In genomic region chr17:74763565-74764387, GRCh38 we compare ENCODE assay signal across 15 cellular contexts. TPM values are rescaled to one million over a fixed set of nuclear protein-coding genes. Genes with fewer than 3 reads are reported as not detected.
A peak's percentile ranks its signal among the peaks of the same experiment; 100 is the strongest.
DNase-seq lines count a peak whose midpoint lies in the region; ATAC-seq, FAIRE-seq and TF ChIP-seq lines count a peak whose summit lies in the region.
"Had no signal": no experiment of that assay in that cellular context is flagged by ENCODE, and none has a peak within 500 bp of the region (broad histone marks: within the 10 kb centered on the region; RNA-seq: fewer than 3 reads in every experiment).

No MANE protein-coding gene starts in this region.

- H3K9me3 Mint-ChIP-seq in neural crest cell = no peaks in the 10 kb centered on the region

- H3K36me3 ChIP-seq in IMR-90 (ENCODE audit: control insufficient read depth, insufficient read depth, low read length) (no peaks in the 10 kb centered on the region), H1 (ENCODE audit: control insufficient read depth in 2 of 4, insufficient read depth in 4 of 4, low read length in 3 of 4) (peaks cover 0 to 10% (median under 1%) of the 10 kb centered on the region in 4 experiments; a peak in 4 of 8 replicates), gastrocnemius medialis (no peaks in the 10 kb centered on the region)

- H3K27ac ChIP-seq in A549 (peak overlapping the region; percentile 54 to 79), IMR-90 (ENCODE audit: insufficient read depth, low read length) (no peak overlapping the region), H1 (ENCODE audit: low read depth, low read length) (no peak overlapping the region; the same call in 1 of the 2 replicates), gastrocnemius medialis (no peak overlapping the region)
- H3K27ac ChIP-seq: epithelial cell of prostate had no signal

- FAIRE-seq in A549 (lab: Jason Lieb, UNC) = no peak
- FAIRE-seq in H1 (lab: Jason Lieb, UNC) = no peak
- FAIRE-seq: astrocyte, HTR-8/SVneo had no signal

- intact Hi-C loops in IMR-90 (cut with micrococcal nuclease) (no loop called here), gastrocnemius medialis (cut with DNase I; ENCODE audit: low total_unique reads) (no loop called here)

- peaks cover 3% of the 10 kb centered on the region for H3K36me3 Mint-ChIP-seq in neural crest cell (ENCODE audit: low read depth)

- TF ChIP-seq POLR2A in A549 (IDR thresholded peaks at IDR 0.05; ENCODE audit: low read length) = no peak
- no peak for TF ChIP-seq POLR2A in IMR-90 (IDR thresholded peaks at IDR 0.05; ENCODE audit: low read depth, low read length)
- TF ChIP-seq POLR2A in H1 (IDR thresholded peaks at IDR 0.05; ENCODE audit: control extremely low read depth in 1 of 2, low read depth in 2 of 2, low read length in 2 of 2) = no peak
- no peak for TF ChIP-seq POLR2A in gastrocnemius medialis (IDR thresholded peaks at IDR 0.05)

- H3K4me2 ChIP-seq in A549 (peak overlapping the region; percentile 66), IMR-90 (ENCODE audit: low read depth, low read length) (no peak overlapping the region), H1 (ENCODE audit: insufficient read depth in 1 of 2, low read depth in 2 of 2, low read length in 2 of 2) (peak overlapping the region; percentile 2 to 9; a peak in 1 of 4 replicates)

- no peak overlapping the region for H2BK20ac ChIP-seq in IMR-90 (ENCODE audit: low read depth, low read length)
- H2BK20ac ChIP-seq in H1 (ENCODE audit: low read length) = no peak overlapping the region

- H4K20me1 ChIP-seq in IMR-90 (ENCODE audit: insufficient read depth, low read length) (peaks cover 4% of the 10 kb centered on the region; the same call in 1 of the 2 replicates), H1 (replicated peaks in 1 of 2; ENCODE audit: control insufficient read depth in 1 of 2, insufficient read depth in 2 of 2, low read length in 2 of 2) (peaks cover 2 to 16% of the 10 kb centered on the region in 2 experiments)

- H3K56ac ChIP-seq in IMR-90 (ENCODE audit: extremely low read depth, insufficient read depth, low read length) (no peak overlapping the region), H1 (replicated peaks; ENCODE audit: insufficient read length, low read depth, low read length) (no peak overlapping the region)

- peaks cover 9% of the 10 kb centered on the region; the same call in 1 of the 2 replicates for H3K9me1 ChIP-seq in IMR-90 (ENCODE audit: insufficient read depth, low read length)

- H3K27me3 ChIP-seq in IMR-90 (ENCODE audit: control insufficient read depth, insufficient read depth, low read length) (no peaks in the 10 kb centered on the region), H1 (replicated peaks in 1 of 4; ENCODE audit: control insufficient read depth in 3 of 4, extremely low read depth in 1 of 4, insufficient read depth in 3 of 4, low read length in 3 of 4) (no peaks in the 10 kb centered on the region), gastrocnemius medialis (no peaks in the 10 kb centered on the region)

- dilution Hi-C loops in IMR-90 (cut with HindIII; ENCODE audit: low sequenced_read_pairs, unreplicated experiment) = no loop called here

- H2BK15ac ChIP-seq in IMR-90 (ENCODE audit: low read depth, low read length) (no peak overlapping the region), H1 (ENCODE audit: low read length) (peak overlapping the region; percentile 2; the same call in 1 of the 2 replicates)

- H2BK120ac ChIP-seq in IMR-90 (ENCODE audit: low read depth, low read length) = no peak overlapping the region
- no peak overlapping the region for H2BK120ac ChIP-seq in H1 (replicated peaks; ENCODE audit: low read depth, low read length)

- H2BK5ac ChIP-seq in IMR-90 (ENCODE audit: low read depth, low read length, poor library complexity, severe bottlenecking) (no peak overlapping the region), H1 (ENCODE audit: low read depth, low read length) (no peak overlapping the region)

- no peak overlapping the region for H2BK12ac ChIP-seq in H1 (ENCODE audit: low read depth, low read length)

- H3K9me3 ChIP-seq in A549 = no peaks in the 10 kb centered on the region
- no peaks in the 10 kb centered on the region for H3K9me3 ChIP-seq in IMR-90 (ENCODE audit: control insufficient read depth, insufficient read depth, low read length)
- H3K9me3 ChIP-seq in H1 (ENCODE audit: insufficient read depth in 2 of 2, low read depth in 1 of 2, low read length in 1 of 2) = no peaks in the 10 kb centered on the region
- H3K9me3 ChIP-seq in gastrocnemius medialis = no peaks in the 10 kb centered on the region

- H2AK9ac ChIP-seq in IMR-90 (replicated peaks; ENCODE audit: low read depth, low read length, poor library complexity) = peak overlapping the region; percentile 44

- no peak for TF ChIP-seq RAD21 in A549 (conservative IDR thresholded peaks at IDR 0.05 in 1 of 2, IDR thresholded peaks at IDR 0.05 in 1 of 2)
- no peak for TF ChIP-seq RAD21 in IMR-90 (IDR thresholded peaks at IDR 0.05; ENCODE audit: low read length)
- no peak for TF ChIP-seq RAD21 in H1 (IDR thresholded peaks at IDR 0.05 in 1 of 2, conservative IDR thresholded peaks at IDR 0.05 in 1 of 2; ENCODE audit: low read depth in 2 of 2, low read length in 2 of 2)

- CTCF ChIA-PET in A549 (lab: Yijun Ruan, JAX) (interaction anchor here (1.2 to 53.6 kb wide), 8 partner anchors 6 to 106 kb away, joined by 3 to 1302 read pairs (median 8); partner anchors contain the start of genes FDXR, GRIN2C, NAT9 and NHERF1), IMR-90 (lab: Yijun Ruan, JAX) (no interaction called here), H1 (lab: Charles Lee; ENCODE audit: partially characterized antibody) (interaction anchor here (0.6 to 15.7 kb wide), 10 partner anchors 7 to 106 kb away, joined by 3 to 231 read pairs (median 6); partner anchors contain the start of genes NAT9 and RAB37)

- peak overlapping the region; percentile 67 for H3K27ac Mint-ChIP-seq in neural crest cell (ENCODE audit: unreplicated experiment)

- ATAC-seq in A549 (peak; percentile 27 to 73), IMR-90 (ENCODE audit: low read depth) (no peak), gastrocnemius medialis (no peak)
- ATAC-seq: Right ventricle myocardium inferior had no signal

- H4K91ac ChIP-seq in IMR-90 (ENCODE audit: insufficient read depth, low read depth, low read length) (no peak overlapping the region), H1 (replicated peaks; ENCODE audit: insufficient read length, low read length) (no peak overlapping the region)

- TF ChIP-seq EP300 in A549 (IDR thresholded peaks at IDR 0.05) (no peak), H1 (IDR thresholded peaks at IDR 0.05; ENCODE audit: borderline replicate concordance in 1 of 2, low read depth in 2 of 2, low read length in 2 of 2) (no peak)

- H3K18ac ChIP-seq in IMR-90 (ENCODE audit: low read depth, low read length) (no peak overlapping the region), H1 (ENCODE audit: extremely low read depth, low read length) (no peak overlapping the region; the same call in 1 of the 2 replicates)

- no TSS peak for BruUV-seq in IMR-90 (replicated peaks; lab: Mats Ljungman, UMichigan)

- peak overlapping the region; percentile 72 for H3K4me3 Mint-ChIP-seq in neural crest cell

- DNase-seq in A549 (ENCODE audit: low read depth in 1 of 2, low spot score in 1 of 2) (peak in 1 of 2 experiments; percentile 70), IMR-90 (no peak), H1 (ENCODE audit: low read depth in 1 of 2, low spot score in 2 of 2) (no peak), neural crest cell (ENCODE audit: low read depth, low spot score) (peak; percentile 65), foreskin fibroblast (no peak), gastrocnemius medialis (no peak), NCI-H1092 treated with DMSO at 0.1 percent for 48 hours (lab: John Stamatoyannopoulos, UW) (no peak)
- DNase-seq in activated CD4-positive, CD25-positive, alpha-beta regulatory T cell (lab: John Stamatoyannopoulos, UW) = no peak
- DNase-seq: GOT3; NCI-H1417 treated with DMSO at 0.1 percent for 48 hours; stimulated activated CD4-positive, alpha-beta T cell treated with anti-CD3 and anti-CD28 coated beads, Interleukin-12 subunit alpha, Interleukin-12 subunit beta, amount 100 ng/mL, for 4 hours had no signal

- H3K4me1 Mint-ChIP-seq in neural crest cell = peaks cover 62% of the 10 kb centered on the region

- H3K4ac ChIP-seq in IMR-90 (ENCODE audit: low read depth, low read length) (no peak overlapping the region), H1 (replicated peaks; ENCODE audit: insufficient read length, low read depth, low read length) (no peak overlapping the region)

- POLR2A ChIA-PET in A549 (lab: Yijun Ruan, JAX) (interaction anchor here (1.3 kb wide), 1 partner anchor 13 kb away, joined by 5 read pairs; the partner anchor contains the start of gene NAT9), IMR-90 (lab: Charles Lee; ENCODE audit: unreplicated experiment) (no interaction called here), H1 (lab: Charles Lee; ENCODE audit: partially characterized antibody) (interaction anchor here (1.1 to 6.5 kb wide), 6 partner anchors 10 to 18 kb away, joined by 3 to 70 read pairs (median 6); a partner anchor contains a TSS)

- no peak overlapping the region for H3K4me3 ChIP-seq in A549
- no peak overlapping the region for H3K4me3 ChIP-seq in IMR-90 (ENCODE audit: insufficient read depth, low read depth, low read length)
- H3K4me3 ChIP-seq in H1 (ENCODE audit: extremely low read depth in 1 of 4, insufficient read depth in 2 of 4, low read depth in 3 of 4, low read length in 4 of 4) = no peak overlapping the region
- H3K4me3 ChIP-seq in foreskin fibroblast (ENCODE audit: low read depth in 1 of 2, low read length in 2 of 2) = no peak overlapping the region
- no peak overlapping the region for H3K4me3 ChIP-seq in gastrocnemius medialis

- TF ChIP-seq CTCF in A549 (IDR thresholded peaks at IDR 0.05) (no peak), IMR-90 (conservative IDR thresholded peaks at IDR 0.05; ENCODE audit: low read depth, low read length) (no peak), H1 (IDR thresholded peaks at IDR 0.05; ENCODE audit: control extremely low read depth in 1 of 3, insufficient read depth in 1 of 3, low read depth in 1 of 3, low read length in 3 of 3) (no peak), neural crest cell (conservative IDR thresholded peaks at IDR 0.05) (no peak), foreskin fibroblast (IDR thresholded peaks at IDR 0.05; ENCODE audit: low read depth, low read length) (no peak), gastrocnemius medialis (IDR thresholded peaks at IDR 0.05 in 4 of 5, conservative IDR thresholded peaks at IDR 0.05 in 1 of 5) (no peak)

- peaks cover 0 to 4% of the 10 kb centered on the region in 2 experiments; a peak in 1 of 4 replicates for H3K79me1 ChIP-seq in IMR-90 (ENCODE audit: low read depth in 1 of 2, low read length in 2 of 2)
- peaks cover 16% of the 10 kb centered on the region for H3K79me1 ChIP-seq in H1 (ENCODE audit: low read depth, low read length)

- peaks cover 67% of the 10 kb centered on the region for H3K4me1 ChIP-seq in A549
- H3K4me1 ChIP-seq in IMR-90 (ENCODE audit: control insufficient read depth, insufficient read depth, low read length) = peaks cover 30% of the 10 kb centered on the region
- H3K4me1 ChIP-seq in H1 (replicated peaks in 1 of 4; ENCODE audit: control insufficient read depth in 3 of 4, insufficient read depth in 4 of 4, low read length in 3 of 4) = peaks cover 10 to 54% (median 38%) of the 10 kb centered on the region in 4 experiments
- H3K4me1 ChIP-seq in gastrocnemius medialis = peaks cover 13 to 20% of the 10 kb centered on the region in 2 donors

- no peak overlapping the region for H4K5ac ChIP-seq in IMR-90 (ENCODE audit: low read depth, low read length)
- peak overlapping the region; percentile 59 for H4K5ac ChIP-seq in H1 (ENCODE audit: insufficient read length, low read depth, low read length)

- H3K14ac ChIP-seq in IMR-90 (replicated peaks; ENCODE audit: low read depth, low read length) = no peak overlapping the region
- no peak overlapping the region for H3K14ac ChIP-seq in H1 (ENCODE audit: insufficient read length)

- no peaks in the 10 kb centered on the region for H3K23me2 ChIP-seq in H1 (ENCODE audit: low read depth, low read length)

- no peaks in the 10 kb centered on the region for H3K27me3 Mint-ChIP-seq in neural crest cell (ENCODE audit: low read depth)

- H3K9ac ChIP-seq in IMR-90 (ENCODE audit: low read depth, low read length) (no peak overlapping the region), H1 (replicated peaks in 1 of 4; ENCODE audit: extremely low read depth in 1 of 4, low read depth in 3 of 4, low read length in 3 of 4) (no peak overlapping the region)

- in situ Hi-C loops in IMR-90 (cut with MboI; ENCODE audit: low sequenced_read_pairs) (no loop called here), gastrocnemius medialis (cut with MboI; ENCODE audit: low sequenced_read_pairs in 4 of 4) (no loop called here)

- no peak overlapping the region for H4K8ac ChIP-seq in IMR-90 (ENCODE audit: low read depth in 2 of 2, low read length in 2 of 2)
- no peak overlapping the region; the same call in 1 of the 2 replicates for H4K8ac ChIP-seq in H1 (ENCODE audit: extremely low read depth, insufficient read depth, low read length)

- H2AK5ac ChIP-seq in IMR-90 (ENCODE audit: low read depth, low read length) = no peak overlapping the region
- H2AK5ac ChIP-seq in H1 (ENCODE audit: low read depth, low read length) = no peak overlapping the region

- no peak overlapping the region for H3K23ac ChIP-seq in IMR-90 (ENCODE audit: low read depth, low read length)
- H3K23ac ChIP-seq in H1 (ENCODE audit: insufficient read length) = no peak overlapping the region

- H2AFZ ChIP-seq in IMR-90 (replicated peaks; ENCODE audit: low read length, poor library complexity) = peak overlapping the region; percentile 3
- H2AFZ ChIP-seq in H1 (ENCODE audit: low read length) = no peak overlapping the region

- peaks cover 0 to 25% of the 10 kb centered on the region in 2 experiments; a peak in 1 of 4 replicates for H3K79me2 ChIP-seq in H1 (ENCODE audit: control insufficient read depth in 1 of 2, insufficient read depth in 2 of 2, low read length in 2 of 2)

- 59% methylated on average over 10 of the region's 16 CpGs for WGBS in A549 (ENCODE audit: missing lambda C conversion rate)
- WGBS in IMR-90 (ENCODE audit: extremely low coverage in 2 of 2, insufficient read length in 1 of 2), 2 experiments = no CpG with 5 or more reads among the region's 16 CpGs
- WGBS in H1 (ENCODE audit: extremely low coverage in 1 of 2, insufficient coverage in 1 of 2, insufficient read length in 1 of 2, insufficient replicate concordance in 2 of 2, low coverage in 1 of 2, low lambda C conversion rate in 2 of 2, missing lambda C conversion rate in 1 of 2), 2 experiments = 76% methylated on average over 13 of the region's 16 CpGs; no CpG with 5 or more reads in 1 of the 2 experiments

RNA-seq across cellular contexts. Expression of gene NAT9, which starts 12.4 kb away (rescaled TPM):
- polyA plus RNA-seq in A549 (2011; rRNA removed) (42.9 and 43.4 TPM in 2 replicates), A549 (2017; fragmentation: RNase III; extraction: RNeasy Plus Mini Kit Qiagen cat#74134 plus additional on column Dnase treatment) (63.7 to 74.3 TPM (median 71.4 TPM) in 3 replicates), IMR-90 (2012; rRNA removed) (60.7 and 62.0 TPM in 2 replicates), H1 (2011; rRNA removed) (32.3 and 42.4 TPM in 2 replicates)
- polyA plus RNA-seq in A549 (2012; cell fraction: cytosol; rRNA removed) = 46.5 and 51.1 TPM in 2 replicates
- 195 and 238 TPM in 2 replicates for polyA plus RNA-seq in A549 (2012; cell fraction: nucleus; rRNA removed)
- 48.7 and 56.5 TPM in 2 replicates for polyA minus RNA-seq in A549 (2011; rRNA and poly(A)+ RNA removed)
- total RNA-seq in IMR-90 (2012; rRNA removed) (25.8 and 48.9 TPM in 2 replicates), neural crest cell (66.9 and 67.7 TPM in 2 replicates), gastrocnemius medialis (10 to 100 TPM in 3 of 4 donors, 1 to 10 TPM in 1; 7.7 to 27.4 (median 14.5) TPM)
- 37.4 and 41.6 TPM in 2 replicates for polyA plus RNA-seq in IMR-90 (2012; cell fraction: cytosol; rRNA removed)
- 399 and 532 TPM in 2 replicates for polyA plus RNA-seq in IMR-90 (2012; cell fraction: nucleus; rRNA removed; ENCODE audit: low replicate concordance)
- 40.6 and 42.7 TPM in 2 replicates for total RNA-seq in H1 (2021; fragmentation: NEBNext Ultra II Directional; extraction: Animal tissue kit (Norgen Biotek cat#: 25700))
- 67.6 TPM for polyA plus RNA-seq in H1 (2011; cell fraction: cytosol; rRNA removed)
- 198 TPM for polyA plus RNA-seq in H1 (2011; cell fraction: nucleus; rRNA removed)
- polyA plus RNA-seq in H1 (2012, experiment 1 of 2) = 49.1 to 72.7 TPM (median 58.9 TPM) in 4 replicates
- polyA plus RNA-seq in H1 (2012, experiment 2 of 2) = 32.4 TPM
- 28.5 TPM for polyA plus RNA-seq in H1 (2013, experiment 1 of 2)
- 24.6 TPM for polyA plus RNA-seq in H1 (2013, experiment 2 of 2)
- polyA minus RNA-seq in H1 (2011; rRNA and poly(A)+ RNA removed) = 39.6 and 41.7 TPM in 2 replicates
- polyA minus RNA-seq in H1 (2011; cell fraction: cytosol; rRNA and poly(A)+ RNA removed) = 18.8 TPM
- polyA minus RNA-seq in H1 (2011; cell fraction: nucleus; rRNA and poly(A)+ RNA removed) = 50.9 TPM

RNA-seq across cellular contexts. Expression of gene NHERF1, which starts 15.3 kb away (rescaled TPM):
- polyA plus RNA-seq in A549 (2011; rRNA removed) (50.2 and 51.5 TPM in 2 replicates), A549 (2017; fragmentation: RNase III; extraction: RNeasy Plus Mini Kit Qiagen cat#74134 plus additional on column Dnase treatment) (34.2 to 41.5 TPM (median 40.8 TPM) in 3 replicates), IMR-90 (2012; rRNA removed) (11.8 and 14.5 TPM in 2 replicates), H1 (2011; rRNA removed) (99.2 and 140 TPM in 2 replicates)
- polyA plus RNA-seq in A549 (2012; cell fraction: cytosol; rRNA removed) = 42.4 and 49.5 TPM in 2 replicates
- 39.5 and 41.7 TPM in 2 replicates for polyA plus RNA-seq in A549 (2012; cell fraction: nucleus; rRNA removed)
- polyA minus RNA-seq in A549 (2011; rRNA and poly(A)+ RNA removed) = 48.8 and 51.2 TPM in 2 replicates
- total RNA-seq in IMR-90 (2012; rRNA removed) (3.3 and 3.8 TPM in 2 replicates), neural crest cell (51.7 and 52.2 TPM in 2 replicates), gastrocnemius medialis (1 to 10 TPM; 3.8 to 5.6 (median 5.5) TPM)
- polyA plus RNA-seq in IMR-90 (2012; cell fraction: cytosol; rRNA removed) = 12.1 and 16.9 TPM in 2 replicates
- 8.0 and 9.1 TPM in 2 replicates for polyA plus RNA-seq in IMR-90 (2012; cell fraction: nucleus; rRNA removed; ENCODE audit: low replicate concordance)
- 91.3 and 92.9 TPM in 2 replicates for total RNA-seq in H1 (2021; fragmentation: NEBNext Ultra II Directional; extraction: Animal tissue kit (Norgen Biotek cat#: 25700))
- 107 TPM for polyA plus RNA-seq in H1 (2011; cell fraction: cytosol; rRNA removed)
- 85.0 TPM for polyA plus RNA-seq in H1 (2011; cell fraction: nucleus; rRNA removed)
- 74.7 to 102 TPM (median 92.8 TPM) in 4 replicates for polyA plus RNA-seq in H1 (2012, experiment 1 of 2)
- polyA plus RNA-seq in H1 (2012, experiment 2 of 2) = 128 TPM
- 121 TPM for polyA plus RNA-seq in H1 (2013, experiment 1 of 2)
- polyA plus RNA-seq in H1 (2013, experiment 2 of 2) = 130 TPM
- polyA minus RNA-seq in H1 (2011; rRNA and poly(A)+ RNA removed) = 57.8 and 78.7 TPM in 2 replicates
- polyA minus RNA-seq in H1 (2011; cell fraction: cytosol; rRNA and poly(A)+ RNA removed) = 43.7 TPM
- 26.3 TPM for polyA minus RNA-seq in H1 (2011; cell fraction: nucleus; rRNA and poly(A)+ RNA removed)

RNA-seq across cellular contexts. Expression of gene RAB37, which starts 26.7 kb away (rescaled TPM):
- polyA plus RNA-seq in A549 (2011; rRNA removed) (15.8 and 18.7 TPM in 2 replicates), A549 (2017; fragmentation: RNase III; extraction: RNeasy Plus Mini Kit Qiagen cat#74134 plus additional on column Dnase treatment) (1.1 to 2.8 TPM (median 2.4 TPM) in 3 replicates), IMR-90 (2012; rRNA removed) (0.19 TPM in 1 of 2 replicates, not detected in the other), H1 (2011; rRNA removed) (6.1 and 6.6 TPM in 2 replicates)
- polyA plus RNA-seq in A549 (2012; cell fraction: cytosol; rRNA removed) = 1.4 and 2.0 TPM in 2 replicates
- 2.5 and 2.9 TPM in 2 replicates for polyA plus RNA-seq in A549 (2012; cell fraction: nucleus; rRNA removed)
- 11.6 and 11.7 TPM in 2 replicates for polyA minus RNA-seq in A549 (2011; rRNA and poly(A)+ RNA removed)
- total RNA-seq in IMR-90 (2012; rRNA removed) (not detected in 2 replicates), neural crest cell (not detected in 2 replicates), gastrocnemius medialis (1 to 10 TPM in 1 of 4 donors, under 1 TPM in 3; 0.24 to 3.7 (median 0.43) TPM)
- 0.09 and 0.10 TPM in 2 replicates for polyA plus RNA-seq in IMR-90 (2012; cell fraction: cytosol; rRNA removed)
- polyA plus RNA-seq in IMR-90 (2012; cell fraction: nucleus; rRNA removed; ENCODE audit: low replicate concordance) = 0.12 and 0.16 TPM in 2 replicates
- total RNA-seq in H1 (2021; fragmentation: NEBNext Ultra II Directional; extraction: Animal tissue kit (Norgen Biotek cat#: 25700)) = 5.2 and 5.5 TPM in 2 replicates
- 9.7 TPM for polyA plus RNA-seq in H1 (2011; cell fraction: cytosol; rRNA removed)
- 13.3 TPM for polyA plus RNA-seq in H1 (2011; cell fraction: nucleus; rRNA removed)
- 5.0 to 7.8 TPM (median 6.5 TPM) in 4 replicates for polyA plus RNA-seq in H1 (2012, experiment 1 of 2)
- 4.2 TPM for polyA plus RNA-seq in H1 (2012, experiment 2 of 2)
- 6.1 TPM for polyA plus RNA-seq in H1 (2013, experiment 1 of 2)
- polyA plus RNA-seq in H1 (2013, experiment 2 of 2) = 5.8 TPM
- 4.4 and 12.4 TPM in 2 replicates for polyA minus RNA-seq in H1 (2011; rRNA and poly(A)+ RNA removed)
- 7.9 TPM for polyA minus RNA-seq in H1 (2011; cell fraction: cytosol; rRNA and poly(A)+ RNA removed)
- polyA minus RNA-seq in H1 (2011; cell fraction: nucleus; rRNA and poly(A)+ RNA removed) = 2.7 TPM

RNA-seq across cellular contexts. Expression of gene CD300LF, which starts 51.1 kb away (rescaled TPM):
- polyA plus RNA-seq in A549 (2011; rRNA removed) (not detected in 2 replicates), A549 (2017; fragmentation: RNase III; extraction: RNeasy Plus Mini Kit Qiagen cat#74134 plus additional on column Dnase treatment) (not detected in 3 replicates), IMR-90 (2012; rRNA removed) (not detected in 2 replicates), H1 (2011; rRNA removed) (not detected in 2 replicates)
- polyA plus RNA-seq in A549 (2012; cell fraction: cytosol; rRNA removed) = not detected in 2 replicates
- not detected in 2 replicates for polyA plus RNA-seq in A549 (2012; cell fraction: nucleus; rRNA removed)
- polyA minus RNA-seq in A549 (2011; rRNA and poly(A)+ RNA removed) = not detected in 2 replicates
- total RNA-seq in IMR-90 (2012; rRNA removed) (not detected in 2 replicates), neural crest cell (not detected in 2 replicates), gastrocnemius medialis (not detected)
- polyA plus RNA-seq in IMR-90 (2012; cell fraction: cytosol; rRNA removed) = not detected in 2 replicates
- not detected in 2 replicates for polyA plus RNA-seq in IMR-90 (2012; cell fraction: nucleus; rRNA removed; ENCODE audit: low replicate concordance)
- total RNA-seq in H1 (2021; fragmentation: NEBNext Ultra II Directional; extraction: Animal tissue kit (Norgen Biotek cat#: 25700)) = not detected in 2 replicates
- not detected for polyA plus RNA-seq in H1 (2011; cell fraction: cytosol; rRNA removed)
- polyA plus RNA-seq in H1 (2011; cell fraction: nucleus; rRNA removed) = not detected
- not detected in 4 replicates for polyA plus RNA-seq in H1 (2012, experiment 1 of 2)
- polyA plus RNA-seq in H1 (2012, experiment 2 of 2) = not detected
- polyA plus RNA-seq in H1 (2013, experiment 1 of 2) = not detected
- polyA plus RNA-seq in H1 (2013, experiment 2 of 2) = not detected
- polyA minus RNA-seq in H1 (2011; rRNA and poly(A)+ RNA removed) = not detected in 2 replicates
- not detected for polyA minus RNA-seq in H1 (2011; cell fraction: cytosol; rRNA and poly(A)+ RNA removed)
- polyA minus RNA-seq in H1 (2011; cell fraction: nucleus; rRNA and poly(A)+ RNA removed) = not detected
- total RNA-seq: astrocyte had no signal

Comparison
In these comparisons a context has a peak if more than half of its experiments do, and no peak if none do; other contexts are left out.
1. ATAC-seq: peak in A549 (2 of 2); none in IMR-90 (single experiment) and gastrocnemius medialis (0 of 2).
2. H3K27ac ChIP-seq: peak in A549 (2 of 2); none in IMR-90 (single experiment), H1 (single experiment) and gastrocnemius medialis (0 of 4).